Comparison of ENCODE assay signal across 10 cellular contexts in the genomic region with DNA sequence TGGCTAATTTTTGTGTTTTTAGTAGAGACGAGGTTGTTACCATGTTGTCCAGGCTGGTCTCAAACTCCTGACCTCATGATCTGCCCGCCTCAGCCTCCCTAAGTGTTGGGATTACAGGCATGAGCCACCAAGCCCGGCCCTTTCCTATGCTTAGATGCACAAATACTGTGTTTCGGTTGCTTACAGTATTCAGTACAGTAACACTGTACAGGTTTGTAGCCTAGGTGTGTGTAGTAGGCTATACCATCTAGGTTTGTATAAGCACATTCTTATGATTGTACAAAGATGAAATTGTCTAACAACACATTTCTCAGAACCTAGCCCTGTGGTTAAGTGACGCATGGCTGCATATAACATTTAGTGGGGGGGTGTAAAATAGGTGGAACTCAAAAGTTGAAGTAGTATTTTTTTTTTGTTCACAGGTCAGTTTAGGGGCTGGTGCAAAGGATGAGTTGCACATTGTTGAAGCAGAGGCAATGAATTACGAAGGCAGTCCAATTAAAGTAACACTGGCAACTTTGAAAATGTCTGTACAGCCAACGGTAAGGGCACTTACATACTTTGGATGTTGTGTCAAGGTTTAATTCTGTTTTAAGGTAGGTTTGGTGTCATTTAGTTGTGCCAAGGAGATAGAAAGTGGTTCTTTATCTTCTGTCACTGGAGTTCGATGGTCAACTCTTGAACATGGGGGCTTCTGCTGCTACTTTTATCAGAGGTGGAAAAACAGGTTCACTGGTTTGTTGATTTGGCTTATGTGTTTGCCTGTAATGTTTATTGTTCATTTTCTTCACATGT. TPM values are rescaled to one million over a fixed set of nuclear protein-coding genes. Genes with fewer than 3 reads are reported as not detected.
DNase-seq lines count a peak whose midpoint lies in the region; ATAC-seq, FAIRE-seq and TF ChIP-seq lines count a peak whose summit lies in the region.
"Had no signal": no experiment of that assay in that cellular context is flagged by ENCODE, and none has a peak within 500 bp of the region (broad histone marks: within the 10 kb centered on the region; RNA-seq: fewer than 3 reads in every experiment).

No MANE protein-coding gene starts in this region.

- H3K27ac Mint-ChIP-seq in Calu3 (ENCODE audit: unreplicated experiment) (peak overlapping the region; percentile 95), IgD-negative memory B cell (peak overlapping the region; percentile 65 to 92 (median 83)), astrocyte (ENCODE audit: unreplicated experiment) (peak overlapping the region; percentile 34)
- peak overlapping the region; percentile 2 to 81 (median 46) for H3K27ac Mint-ChIP-seq in naive thymus-derived CD8-positive, alpha-beta T cell

- H3K9me3 Mint-ChIP-seq in Calu3 (ENCODE audit: low read depth, unreplicated experiment) (no peaks in the 10 kb centered on the region), IgD-negative memory B cell (no peaks in the 10 kb centered on the region), astrocyte (ENCODE audit: unreplicated experiment) (no peaks in the 10 kb centered on the region)
- peaks cover 0 to 5% (median 0%) of the 10 kb centered on the region in 9 donors for H3K9me3 Mint-ChIP-seq in naive thymus-derived CD8-positive, alpha-beta T cell

- H3K4me3 ChIP-seq in astrocyte (ENCODE audit: insufficient read depth, low read depth, low read length) (peak overlapping the region; percentile 91), right atrium auricular region (no peak overlapping the region)

- H3K27me3 ChIP-seq in astrocyte (ENCODE audit: insufficient read depth, low read length) (no peaks in the 10 kb centered on the region), right atrium auricular region (no peaks in the 10 kb centered on the region)

- H3K27me3 Mint-ChIP-seq in Calu3 (ENCODE audit: unreplicated experiment) (peaks cover 11% of the 10 kb centered on the region), IgD-negative memory B cell (peaks cover 2% of the 10 kb centered on the region), astrocyte (ENCODE audit: low read depth, unreplicated experiment) (no peaks in the 10 kb centered on the region)
- H3K27me3 Mint-ChIP-seq in naive thymus-derived CD8-positive, alpha-beta T cell = peaks cover 0 to 7% (median 0%) of the 10 kb centered on the region in 5 donors

- CTCF ChIA-PET in Calu3 (lab: Charles Lee) = no interaction called here

- H3K9ac ChIP-seq in astrocyte (ENCODE audit: low read length) = peak overlapping the region; percentile 99

- no TSS peak for BruUV-seq in Calu3 (replicated peaks; lab: Mats Ljungman, UMichigan)

- H3K36me3 ChIP-seq in astrocyte (ENCODE audit: insufficient read depth, low read length) = peaks cover 53% of the 10 kb centered on the region
- peaks cover 58% of the 10 kb centered on the region for H3K36me3 ChIP-seq in right atrium auricular region

- no peak for FAIRE-seq in astrocyte (lab: Jason Lieb, UNC)

- intact Hi-C loops in Calu3 (cut with micrococcal nuclease; ENCODE audit: unreplicated experiment) = loop anchor here (10.0 kb wide), 1 partner anchor 614 kb away; a partner anchor contains a TSS

- H2AFZ ChIP-seq in astrocyte (ENCODE audit: low read depth, low read length) = no peak overlapping the region

- H4K20me1 ChIP-seq in astrocyte (ENCODE audit: insufficient read depth, low read length) = peaks cover 83% of the 10 kb centered on the region

- POLR2A ChIA-PET in naive thymus-derived CD8-positive, alpha-beta T cell (lab: Charles Lee) = no interaction called here

- no peak for TF ChIP-seq CTCF in Calu3 (IDR thresholded peaks at IDR 0.05; ENCODE audit: unreplicated experiment)
- no peak for TF ChIP-seq CTCF in astrocyte (IDR thresholded peaks at IDR 0.05; ENCODE audit: insufficient read depth, low read depth, low read length)
- no peak for TF ChIP-seq CTCF in right atrium auricular region (IDR thresholded peaks at IDR 0.05)

- ATAC-seq in naive thymus-derived CD8-positive, alpha-beta T cell = no peak
- no peak for ATAC-seq in GM18519 (IDR thresholded peaks at IDR 0.05; ENCODE audit: low FRiP score, unreplicated experiment)

- H3K9me3 ChIP-seq in astrocyte (ENCODE audit: insufficient read depth, low read depth, low read length) = no peaks in the 10 kb centered on the region
- no peaks in the 10 kb centered on the region for H3K9me3 ChIP-seq in right atrium auricular region

- peak overlapping the region; percentile 93 for H3K4me2 ChIP-seq in astrocyte (ENCODE audit: low read length)

- H3K27ac ChIP-seq in astrocyte (ENCODE audit: low read depth, low read length) (no peak overlapping the region), right atrium auricular region (no peak overlapping the region)

- H3K79me2 ChIP-seq in astrocyte (ENCODE audit: insufficient read depth, low read length) = peaks cover 84% of the 10 kb centered on the region

- peaks cover 50% of the 10 kb centered on the region for H3K4me1 Mint-ChIP-seq in Calu3 (ENCODE audit: low read depth, unreplicated experiment)
- peaks cover 40 to 47% (median 43%) of the 10 kb centered on the region in 3 donors for H3K4me1 Mint-ChIP-seq in IgD-negative memory B cell
- H3K4me1 Mint-ChIP-seq in astrocyte (ENCODE audit: low read depth, unreplicated experiment) = peaks cover 8% of the 10 kb centered on the region
- peaks cover 38 to 76% (median 70%) of the 10 kb centered on the region in 4 donors for H3K4me1 Mint-ChIP-seq in naive thymus-derived CD8-positive, alpha-beta T cell

- H3K36me3 Mint-ChIP-seq in Calu3 (ENCODE audit: insufficient read depth, unreplicated experiment) (peaks cover 95% of the 10 kb centered on the region), IgD-negative memory B cell (peaks cover 9% of the 10 kb centered on the region), astrocyte (ENCODE audit: low read depth, unreplicated experiment) (peaks cover 11% of the 10 kb centered on the region)
- peaks cover 18 to 70% (median 28%) of the 10 kb centered on the region in 3 donors for H3K36me3 Mint-ChIP-seq in naive thymus-derived CD8-positive, alpha-beta T cell

- DNase-seq in Calu3 (no peak), astrocyte (ENCODE audit: low read depth) (no peak), cerebellum (ENCODE audit: low spot score) (no peak), COLO829 (ENCODE audit: low spot score) (no peak), right atrium auricular region (ENCODE audit: low spot score) (no peak)
- DNase-seq in naive thymus-derived CD8-positive, alpha-beta T cell = no peak
- DNase-seq: GOT3 had no signal

- H3K4me3 Mint-ChIP-seq in Calu3 (ENCODE audit: low read depth, unreplicated experiment) = peak overlapping the region; percentile 90
- peak overlapping the region; percentile 69 to 99 (median 94) for H3K4me3 Mint-ChIP-seq in IgD-negative memory B cell
- peak overlapping the region; percentile 96 for H3K4me3 Mint-ChIP-seq in astrocyte (ENCODE audit: unreplicated experiment)
- peak overlapping the region; percentile 38 to 99 (median 86) for H3K4me3 Mint-ChIP-seq in naive thymus-derived CD8-positive, alpha-beta T cell

- H3K4me1 ChIP-seq in astrocyte (ENCODE audit: insufficient read depth, low read length) (peaks cover 23% of the 10 kb centered on the region), right atrium auricular region (peaks cover 0 to 56% of the 10 kb centered on the region in 2 donors)

RNA-seq across cellular contexts. Expression of a gene that starts 3.4 kb away (rescaled TPM):
- 1,708 and 1,863 TPM in 2 replicates for total RNA-seq in Calu3 (2022)
- 715 TPM for polyA plus RNA-seq in IgD-negative memory B cell
- total RNA-seq in astrocyte = 1,191 and 1,219 TPM in 2 replicates
- total RNA-seq in naive thymus-derived CD8-positive, alpha-beta T cell = 1,000 to 10,000 TPM; 1,231 to 1,305 TPM
- polyA plus RNA-seq in naive thymus-derived CD8-positive, alpha-beta T cell = 1,000 to 10,000 TPM in 2 of 3 donors, 100 to 1,000 TPM in 1; 960 to 1,086 (median 1,032) TPM
- 509 TPM for total RNA-seq in cerebellum
- total RNA-seq in right atrium auricular region = 100 to 1,000 TPM; 271 to 353 TPM

RNA-seq across cellular contexts. Expression of a gene that starts 28.4 kb away (rescaled TPM):
- 0.61 and 0.76 TPM in 2 replicates for total RNA-seq in Calu3 (2022)
- polyA plus RNA-seq in IgD-negative memory B cell = not detected
- 0.89 and 1.2 TPM in 2 replicates for total RNA-seq in astrocyte
- total RNA-seq in naive thymus-derived CD8-positive, alpha-beta T cell = under 1 TPM; 0.38 to 0.42 TPM
- not detected for polyA plus RNA-seq in naive thymus-derived CD8-positive, alpha-beta T cell
- 0.36 TPM for total RNA-seq in cerebellum
- total RNA-seq in right atrium auricular region = 1 to 10 TPM; 2.2 to 2.7 TPM
- total RNA-seq: RPMI7951 had no signal

Comparison
In these comparisons a context has a peak if more than half of its experiments do, and no peak if none do; other contexts are left out.
1. H3K27ac Mint-ChIP-seq: peak in every context shown above with its lines; median percentile 95 in Calu3; 83 in IgD-negative memory B cell; 46 in naive thymus-derived CD8-positive, alpha-beta T cell; 34 in astrocyte.